Comparison of ENCODE assay signal across 24 cellular contexts in genomic region chr10:107434201-107434600, GRCh38.
DNase-seq lines count a peak whose midpoint lies in the region; ATAC-seq and TF ChIP-seq lines count a peak whose summit lies in the region.
"Had no signal": no experiment of that assay in that cellular context is flagged by ENCODE, and none has a peak within 500 bp of the region (broad histone marks: within the 10 kb centered on the region; RNA-seq: fewer than 3 reads in every experiment).

No MANE protein-coding gene starts in this region.

- no peaks in the 10 kb centered on the region for H3K79me2 ChIP-seq in OCI-LY3 (ENCODE audit: low read length)

- H3K27me3 Mint-ChIP-seq in activated CD8-positive, alpha-beta T cell treated with anti-CD3 and anti-CD28 coated beads, Interleukin-2, amount 10 ng/mL, durations not matched to agents 7 days and 5 days (ENCODE audit: low read depth), result no peaks in the 10 kb centered on the region
- H3K27me3 Mint-ChIP-seq: CD4-positive, alpha-beta memory T cell had no signal

- H3K9ac ChIP-seq in OCI-LY3 (ENCODE audit: low read length), result peak overlapping the region; percentile 64

- H3K9me3 ChIP-seq in OCI-LY3 (ENCODE audit: insufficient read depth, low read length), result no peaks in the 10 kb centered on the region
- H3K9me3 ChIP-seq in testis, result no peaks in the 10 kb centered on the region

- DNase-seq in Right ventricle myocardium inferior (ENCODE audit: missing footprints) (no peak), testis (no peak), sciatic nerve (ENCODE audit: low spot score) (no peak)
- no peak for DNase-seq in activated CD8-positive, alpha-beta T cell treated with anti-CD3 and anti-CD28 coated beads, Interleukin-2, amount 10 ng/mL, durations not matched to agents 7 days and 5 days
- DNase-seq: C1 segment of cervical spinal cord; CD4-positive, alpha-beta memory T cell; COR-L47; DMS53; KBM-7; MV-4-11; NCI-H1105; NCI-H1436 treated with DMSO at 0.1 percent for 48 hours; NCI-H187 treated with DMSO at 0.1 percent for 48 hours; NCI-H2171 treated with DMSO at 0.1 percent for 48 hours; NCI-H345; NCI-H510A treated with DMSO at 0.1 percent for 48 hours; PC-9; Right ventricle myocardium superior; T-helper 2 cell had no signal

- peaks cover 94% of the 10 kb centered on the region for H3K4me1 ChIP-seq in OCI-LY3 (ENCODE audit: low read length)
- no peaks in the 10 kb centered on the region for H3K4me1 ChIP-seq in testis
- H3K4me1 ChIP-seq: SJSA1 had no signal

- H3K27ac ChIP-seq in OCI-LY3 (ENCODE audit: low read length), result peak overlapping the region; percentile 97
- H3K27ac ChIP-seq in testis, result no peak overlapping the region
- H3K27ac ChIP-seq: PC-9, SJSA1 had no signal

- POLR2A ChIA-PET in activated CD8-positive, alpha-beta T cell treated with anti-CD3 and anti-CD28 coated beads, Interleukin-2, amount 10 ng/mL, durations not matched to agents 7 days and 5 days (lab: Charles Lee), result no interaction called here

- H3K27ac Mint-ChIP-seq in activated CD8-positive, alpha-beta T cell treated with anti-CD3 and anti-CD28 coated beads, Interleukin-2, amount 10 ng/mL, durations not matched to agents 7 days and 5 days, result no peak overlapping the region
- H3K27ac Mint-ChIP-seq: CD4-positive, alpha-beta memory T cell had no signal

- no peaks in the 10 kb centered on the region for H3K9me3 Mint-ChIP-seq in activated CD8-positive, alpha-beta T cell treated with anti-CD3 and anti-CD28 coated beads, Interleukin-2, amount 10 ng/mL, durations not matched to agents 7 days and 5 days (ENCODE audit: insufficient read depth)

- ATAC-seq in GM18867 (IDR thresholded peaks at IDR 0.05; ENCODE audit: unreplicated experiment) (peak; percentile 66), GM21717 (IDR thresholded peaks at IDR 0.05; ENCODE audit: unreplicated experiment) (peak; percentile 62), Right ventricle myocardium inferior (no peak), sciatic nerve (no peak)
- ATAC-seq in activated CD8-positive, alpha-beta T cell treated with anti-CD3 and anti-CD28 coated beads, Interleukin-2, amount 10 ng/mL, durations not matched to agents 7 days and 5 days, result no peak
- ATAC-seq: HCT116 had no signal

- TF ChIP-seq POLR2A in testis (IDR thresholded peaks at IDR 0.05), result no peak

- no peak overlapping the region for H2AFZ ChIP-seq in OCI-LY3 (ENCODE audit: low read depth, low read length)
- H2AFZ ChIP-seq: PC-9 had no signal

- CTCF ChIA-PET in activated CD8-positive, alpha-beta T cell treated with anti-CD3 and anti-CD28 coated beads, Interleukin-2, amount 10 ng/mL, durations not matched to agents 7 days and 5 days (lab: Charles Lee), result interaction anchor here (1.2 kb wide), 1 partner anchor 450 kb away, joined by 3 read pairs; no protein-coding TSS in a partner anchor

- 100% methylated on average over 1 of the region's 1 CpG for WGBS in testis, 2 donors

- H3K4me3 ChIP-seq in OCI-LY3 (ENCODE audit: low read length) (no peak overlapping the region), testis (no peak overlapping the region)
- H3K4me3 ChIP-seq: PC-9, SJSA1 had no signal

- intact Hi-C loops in Right ventricle myocardium inferior (cut with DNase I) (no loop called here), testis (cut with DNase I; ENCODE audit: low total_unique reads) (no loop called here), sciatic nerve (cut with DNase I) (no loop called here)

- no peak for TF ChIP-seq CTCF in OCI-LY3 (IDR thresholded peaks at IDR 0.05; ENCODE audit: low read depth, low read length)
- TF ChIP-seq CTCF in testis (IDR thresholded peaks at IDR 0.05), result no peak

- H3K27me3 ChIP-seq in OCI-LY3 (ENCODE audit: low read depth, low read length), result no peaks in the 10 kb centered on the region
- H3K27me3 ChIP-seq in testis, result no peaks in the 10 kb centered on the region
- H3K27me3 ChIP-seq: SJSA1 had no signal

- no peaks in the 10 kb centered on the region for H3K36me3 Mint-ChIP-seq in activated CD8-positive, alpha-beta T cell treated with anti-CD3 and anti-CD28 coated beads, Interleukin-2, amount 10 ng/mL, durations not matched to agents 7 days and 5 days (ENCODE audit: low read depth)
- H3K36me3 Mint-ChIP-seq: CD4-positive, alpha-beta memory T cell had no signal

- H3K36me3 ChIP-seq in OCI-LY3 (replicated peaks; ENCODE audit: low read depth, low read length) (no peaks in the 10 kb centered on the region), testis (ENCODE audit: low read depth, missing control alignments) (no peaks in the 10 kb centered on the region)
- H3K36me3 ChIP-seq: SJSA1 had no signal

- peak overlapping the region; percentile 41 for H3K4me2 ChIP-seq in OCI-LY3 (ENCODE audit: low read length)
- H3K4me2 ChIP-seq: PC-9 had no signal

- H3K4me1 Mint-ChIP-seq in activated CD8-positive, alpha-beta T cell treated with anti-CD3 and anti-CD28 coated beads, Interleukin-2, amount 10 ng/mL, durations not matched to agents 7 days and 5 days (ENCODE audit: low read depth), result no peaks in the 10 kb centered on the region
- H3K4me1 Mint-ChIP-seq: CD4-positive, alpha-beta memory T cell had no signal

- no peaks in the 10 kb centered on the region for H4K20me1 ChIP-seq in OCI-LY3 (ENCODE audit: insufficient read depth, low read length)

- no peak overlapping the region for H3K4me3 Mint-ChIP-seq in activated CD8-positive, alpha-beta T cell treated with anti-CD3 and anti-CD28 coated beads, Interleukin-2, amount 10 ng/mL, durations not matched to agents 7 days and 5 days
- H3K4me3 Mint-ChIP-seq: CD4-positive, alpha-beta memory T cell had no signal

Comparison
In these comparisons a context has a peak if more than half of its experiments do, and no peak if none do; other contexts are left out.
1. ATAC-seq: peak in GM18867 (single experiment) and GM21717 (single experiment); none in Right ventricle myocardium inferior (single experiment), activated CD8-positive, alpha-beta T cell treated with anti-CD3 and anti-CD28 coated beads, Interleukin-2, amount 10 ng/mL, durations not matched to agents 7 days and 5 days (single experiment) and sciatic nerve (single experiment).